Comparison of ENCODE assay signal across 8 cellular contexts in genomic region chr18:40976050-40976449, GRCh38.
"Had no signal": no experiment of that assay in that cellular context is flagged by ENCODE, and none has a peak within 500 bp of the region (broad histone marks: within the 10 kb centered on the region; RNA-seq: fewer than 3 reads in every experiment).

No MANE protein-coding gene starts in this region.

- H3K36me3 ChIP-seq: HAP-1 had no signal

- H3K4me2 ChIP-seq: GM23338 had no signal

- H3K27ac Mint-ChIP-seq: GM23338, HFFc6 had no signal

- H3K4me1 Mint-ChIP-seq: GM23338 had no signal

- H3K9me3 ChIP-seq: HAP-1 had no signal

- DNase-seq: H7, HFFc6 had no signal

- H3K27ac ChIP-seq: HL-60 had no signal

- H3K4me3 Mint-ChIP-seq: GM23338, HFFc6 had no signal

- H3K4me3 ChIP-seq: GM23338, HAP-1, K562 had no signal

- ATAC-seq: GM23338, HCT116, HepG2, K562 had no signal
